ENCODE assay signal across 1 cellular context in the genomic region with DNA sequence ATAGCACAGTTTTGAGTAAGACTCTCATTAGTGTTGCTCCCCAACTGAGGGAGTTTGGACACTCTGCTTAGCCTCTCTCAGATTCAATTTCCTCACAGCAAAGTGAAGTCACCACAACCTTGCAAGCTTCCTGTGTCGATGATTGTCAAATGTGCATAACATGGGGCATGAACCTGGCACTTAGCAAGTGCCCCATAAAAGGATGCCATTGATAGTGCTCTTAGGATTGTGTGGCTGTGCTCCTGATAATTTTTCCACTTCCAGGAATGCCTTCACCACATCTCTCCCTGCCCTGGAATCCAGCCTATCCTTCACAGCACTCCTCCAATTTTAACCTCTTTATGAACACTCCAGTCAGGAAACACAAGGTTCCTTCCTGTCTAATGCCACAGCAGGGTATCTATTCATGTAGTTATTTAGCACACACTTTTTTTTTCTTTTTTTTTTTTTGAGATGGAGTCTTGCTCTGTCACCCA.
TF ChIP-seq lines count a peak whose summit lies in the region.

No MANE protein-coding gene starts in this region.

TF ChIP-seq in GM12878, 131 proteins besides CTCF, POLR2A, EP300 and RAD21 (continued from another document):
- TF ChIP-seq SKIL (IDR thresholded peaks at IDR 0.05; ENCODE audit: low read depth, poor library complexity, severe bottlenecking) (no peak), RFX5 (IDR thresholded peaks at IDR 0.05; ENCODE audit: low read depth, low read length) (no peak), ZBED1 (IDR thresholded peaks at IDR 0.05; ENCODE audit: borderline replicate concordance) (no peak), HDAC6 (IDR thresholded peaks at IDR 0.05; ENCODE audit: unreplicated experiment) (no peak), E4F1 (IDR thresholded peaks at IDR 0.05; ENCODE audit: borderline replicate concordance, partially characterized antibody) (no peak), CBX5 (IDR thresholded peaks at IDR 0.05; ENCODE audit: low read depth) (no peak), BMI1 (IDR thresholded peaks at IDR 0.05; ENCODE audit: borderline replicate concordance) (no peak), PBX3 (IDR thresholded peaks at IDR 0.05; ENCODE audit: insufficient replicate concordance, low read depth, low read length) (no peak), STAT1 (conservative IDR thresholded peaks at IDR 0.05) (no peak)
